Comparison of ENCODE assay signal across 12 cellular contexts in the genomic region with DNA sequence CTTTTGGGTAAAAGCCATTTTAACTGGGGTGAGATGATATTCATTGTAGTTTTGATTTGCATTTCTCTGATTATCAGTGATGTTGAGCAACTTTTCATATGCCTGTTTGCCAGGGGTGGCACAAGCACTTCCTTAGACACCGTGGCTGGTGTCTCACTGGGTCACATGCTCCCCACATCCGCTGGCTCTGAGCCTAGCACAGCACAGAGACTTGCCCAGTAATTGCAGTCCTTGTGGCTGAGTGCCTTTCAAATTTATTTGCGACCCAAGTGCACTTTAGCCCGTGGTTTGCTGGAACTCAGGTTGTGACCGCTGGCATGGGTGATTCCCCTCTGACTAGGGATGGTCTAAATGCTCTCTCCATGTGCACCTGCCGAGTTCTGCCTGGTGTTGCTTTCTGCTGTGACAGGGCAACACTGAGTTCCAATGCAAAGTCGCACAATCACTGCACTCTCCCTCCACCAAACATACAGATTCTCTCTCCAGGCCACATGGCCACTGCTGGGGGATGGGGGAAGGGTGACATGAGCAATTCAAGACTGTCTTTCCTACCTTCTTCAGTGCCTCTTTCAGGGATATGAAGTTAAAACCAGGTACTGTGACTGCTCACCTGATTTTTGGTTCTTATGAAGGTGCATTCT.
DNase-seq lines count a peak whose midpoint lies in the region; ATAC-seq and TF ChIP-seq lines count a peak whose summit lies in the region.
"Had no signal": no experiment of that assay in that cellular context is flagged by ENCODE, and none has a peak within 500 bp of the region (broad histone marks: within the 10 kb centered on the region; RNA-seq: fewer than 3 reads in every experiment).

No MANE protein-coding gene starts in this region.

- no peak overlapping the region for H3K4me3 Mint-ChIP-seq in MCF 10A (ENCODE audit: unreplicated experiment)
- no peak overlapping the region for H3K4me3 Mint-ChIP-seq in central memory CD8-positive, alpha-beta T cell
- no peak overlapping the region for H3K4me3 Mint-ChIP-seq in stimulated activated effector memory CD8-positive, alpha-beta T cell treated with anti-CD3 and anti-CD28 coated beads, Interleukin-12 subunit alpha, Interleukin-12 subunit beta, amount 100 ng/mL, for 72 hours
- H3K4me3 Mint-ChIP-seq: activated naive CD8-positive, alpha-beta T cell had no signal

- H3K27ac ChIP-seq in mammary epithelial cell (ENCODE audit: insufficient read depth, low read depth, low read length): no peak overlapping the region
- H3K27ac ChIP-seq: C4-2B had no signal

- CTCF ChIA-PET in MCF 10A (lab: Yijun Ruan, JAX) (no interaction called here), mammary epithelial cell (lab: Charles Lee; ENCODE audit: low non-redundant PET) (no interaction called here)

- H3K27me3 ChIP-seq in mammary epithelial cell (ENCODE audit: insufficient read depth, low read length): no peaks in the 10 kb centered on the region

- H3K79me2 ChIP-seq in mammary epithelial cell (ENCODE audit: insufficient read depth, low read length): peaks cover 3% of the 10 kb centered on the region

- TF ChIP-seq CTCF in MCF 10A (IDR thresholded peaks at IDR 0.05; ENCODE audit: unreplicated experiment): no peak
- TF ChIP-seq CTCF in mammary epithelial cell (conservative IDR thresholded peaks at IDR 0.05 in 1 of 2, IDR thresholded peaks at IDR 0.05 in 1 of 2; ENCODE audit: extremely low read depth in 1 of 2, insufficient read depth in 1 of 2, low read depth in 1 of 2, low read length in 2 of 2): no peak

- no peaks in the 10 kb centered on the region for H3K4me1 ChIP-seq in mammary epithelial cell (ENCODE audit: insufficient read depth, low read length)

- no peaks in the 10 kb centered on the region for H3K27me3 Mint-ChIP-seq in MCF 10A (ENCODE audit: insufficient read depth, unreplicated experiment)
- no peaks in the 10 kb centered on the region for H3K27me3 Mint-ChIP-seq in central memory CD8-positive, alpha-beta T cell
- H3K27me3 Mint-ChIP-seq: activated naive CD8-positive, alpha-beta T cell; progenitor cell of endocrine pancreas had no signal

- no peaks in the 10 kb centered on the region for H3K36me3 Mint-ChIP-seq in MCF 10A (ENCODE audit: insufficient read depth, unreplicated experiment)
- no peaks in the 10 kb centered on the region for H3K36me3 Mint-ChIP-seq in central memory CD8-positive, alpha-beta T cell (ENCODE audit: insufficient read depth)
- H3K36me3 Mint-ChIP-seq in stimulated activated effector memory CD8-positive, alpha-beta T cell treated with anti-CD3 and anti-CD28 coated beads, Interleukin-12 subunit alpha, Interleukin-12 subunit beta, amount 100 ng/mL, for 72 hours: no peaks in the 10 kb centered on the region

- peak; percentile 32 for ATAC-seq in central memory CD8-positive, alpha-beta T cell (replicated peaks; ENCODE audit: extremely low read depth, poor library complexity, severe bottlenecking)
- peak; percentile 90 for ATAC-seq in stimulated activated effector memory CD8-positive, alpha-beta T cell treated with anti-CD3 and anti-CD28 coated beads, Interleukin-12 subunit alpha, Interleukin-12 subunit beta, amount 100 ng/mL, for 72 hours
- ATAC-seq in GM18909 (IDR thresholded peaks at IDR 0.05; ENCODE audit: poor library complexity, unreplicated experiment): no peak

- DNase-seq in MCF 10A (ENCODE audit: unreplicated experiment) (peak; percentile 23), mammary epithelial cell (no peak), NCI-H2029 (lab: John Stamatoyannopoulos, UW) (peak; percentile 96), foreskin melanocyte (no peak)
- no peak for DNase-seq in central memory CD8-positive, alpha-beta T cell (ENCODE audit: low spot score in 2 of 2)
- no peak for DNase-seq in stimulated activated effector memory CD8-positive, alpha-beta T cell treated with anti-CD3 and anti-CD28 coated beads, Interleukin-12 subunit alpha, Interleukin-12 subunit beta, amount 100 ng/mL, for 72 hours (ENCODE audit: low spot score in 2 of 2)
- DNase-seq in stimulated activated CD4-positive, alpha-beta T cell treated with anti-CD3 and anti-CD28 coated beads, Interleukin-4, amount 100 ng/mL, for 24 hours: no peak
- DNase-seq: NCI-H774 had no signal

- BruUV-seq in MCF 10A (replicated peaks; lab: Mats Ljungman, UMichigan) (no TSS peak), mammary epithelial cell (replicated peaks; lab: Mats Ljungman, UMichigan) (no TSS peak)

- H3K4me1 Mint-ChIP-seq in MCF 10A (ENCODE audit: insufficient read depth, unreplicated experiment): no peaks in the 10 kb centered on the region
- peaks cover 17% of the 10 kb centered on the region for H3K4me1 Mint-ChIP-seq in central memory CD8-positive, alpha-beta T cell
- peaks cover 12% of the 10 kb centered on the region for H3K4me1 Mint-ChIP-seq in stimulated activated effector memory CD8-positive, alpha-beta T cell treated with anti-CD3 and anti-CD28 coated beads, Interleukin-12 subunit alpha, Interleukin-12 subunit beta, amount 100 ng/mL, for 72 hours

- H3K4me2 ChIP-seq in mammary epithelial cell (ENCODE audit: insufficient read depth, low read depth, low read length): no peak overlapping the region

- POLR2A ChIA-PET in MCF 10A (lab: Yijun Ruan, JAX): no interaction called here

- dilution Hi-C loops in mammary epithelial cell (cut with HindIII; ENCODE audit: low sequenced_read_pairs): no loop called here

- no peaks in the 10 kb centered on the region for H3K9me3 ChIP-seq in mammary epithelial cell (replicated peaks; ENCODE audit: insufficient read depth, low read length)

- no peaks in the 10 kb centered on the region for H3K9me3 Mint-ChIP-seq in MCF 10A (ENCODE audit: unreplicated experiment)
- no peaks in the 10 kb centered on the region for H3K9me3 Mint-ChIP-seq in central memory CD8-positive, alpha-beta T cell
- no peaks in the 10 kb centered on the region for H3K9me3 Mint-ChIP-seq in stimulated activated effector memory CD8-positive, alpha-beta T cell treated with anti-CD3 and anti-CD28 coated beads, Interleukin-12 subunit alpha, Interleukin-12 subunit beta, amount 100 ng/mL, for 72 hours

- H3K4me3 ChIP-seq in mammary epithelial cell (replicated peaks in 1 of 3; ENCODE audit: insufficient read depth in 1 of 3, low read depth in 2 of 3, low read length in 3 of 3): no peak overlapping the region

- H3K9ac ChIP-seq in mammary epithelial cell (ENCODE audit: insufficient read depth, low read length): no peak overlapping the region

- no peaks in the 10 kb centered on the region for H4K20me1 ChIP-seq in mammary epithelial cell (ENCODE audit: insufficient read depth, low read length)

- H3K27ac Mint-ChIP-seq in MCF 10A (ENCODE audit: low read depth, unreplicated experiment): no peak overlapping the region
- H3K27ac Mint-ChIP-seq in central memory CD8-positive, alpha-beta T cell (ENCODE audit: low read depth): no peak overlapping the region
- no peak overlapping the region for H3K27ac Mint-ChIP-seq in stimulated activated effector memory CD8-positive, alpha-beta T cell treated with anti-CD3 and anti-CD28 coated beads, Interleukin-12 subunit alpha, Interleukin-12 subunit beta, amount 100 ng/mL, for 72 hours
- H3K27ac Mint-ChIP-seq: activated naive CD8-positive, alpha-beta T cell; progenitor cell of endocrine pancreas had no signal

- intact Hi-C loops in MCF 10A (cut with micrococcal nuclease): no loop called here
- intact Hi-C loops in mammary epithelial cell (cut with micrococcal nuclease): no loop called here

- in situ Hi-C loops in mammary epithelial cell (cut with MboI; ENCODE audit: low sequenced_read_pairs in 2 of 2): no loop called here

- no peaks in the 10 kb centered on the region for H3K36me3 ChIP-seq in mammary epithelial cell (ENCODE audit: insufficient read depth, low read length)

- 86% methylated on average over 5 of the region's 7 CpGs for WGBS in mammary epithelial cell (ENCODE audit: low coverage, missing lambda C conversion rate)

- no peak overlapping the region for H2AFZ ChIP-seq in mammary epithelial cell (ENCODE audit: low read depth, low read length)

Comparison
In these comparisons a context has a peak if more than half of its experiments do, and no peak if none do; other contexts are left out.
1. DNase-seq: peak in MCF 10A (single experiment) and NCI-H2029 (single experiment); none in mammary epithelial cell (single experiment), central memory CD8-positive, alpha-beta T cell (0 of 2), stimulated activated effector memory CD8-positive, alpha-beta T cell treated with anti-CD3 and anti-CD28 coated beads, Interleukin-12 subunit alpha, Interleukin-12 subunit beta, amount 100 ng/mL, for 72 hours (0 of 2), foreskin melanocyte (single experiment) and stimulated activated CD4-positive, alpha-beta T cell treated with anti-CD3 and anti-CD28 coated beads, Interleukin-4, amount 100 ng/mL, for 24 hours (single experiment).